Comparison of ENCODE assay signal across 11 cellular contexts in the genomic region with DNA sequence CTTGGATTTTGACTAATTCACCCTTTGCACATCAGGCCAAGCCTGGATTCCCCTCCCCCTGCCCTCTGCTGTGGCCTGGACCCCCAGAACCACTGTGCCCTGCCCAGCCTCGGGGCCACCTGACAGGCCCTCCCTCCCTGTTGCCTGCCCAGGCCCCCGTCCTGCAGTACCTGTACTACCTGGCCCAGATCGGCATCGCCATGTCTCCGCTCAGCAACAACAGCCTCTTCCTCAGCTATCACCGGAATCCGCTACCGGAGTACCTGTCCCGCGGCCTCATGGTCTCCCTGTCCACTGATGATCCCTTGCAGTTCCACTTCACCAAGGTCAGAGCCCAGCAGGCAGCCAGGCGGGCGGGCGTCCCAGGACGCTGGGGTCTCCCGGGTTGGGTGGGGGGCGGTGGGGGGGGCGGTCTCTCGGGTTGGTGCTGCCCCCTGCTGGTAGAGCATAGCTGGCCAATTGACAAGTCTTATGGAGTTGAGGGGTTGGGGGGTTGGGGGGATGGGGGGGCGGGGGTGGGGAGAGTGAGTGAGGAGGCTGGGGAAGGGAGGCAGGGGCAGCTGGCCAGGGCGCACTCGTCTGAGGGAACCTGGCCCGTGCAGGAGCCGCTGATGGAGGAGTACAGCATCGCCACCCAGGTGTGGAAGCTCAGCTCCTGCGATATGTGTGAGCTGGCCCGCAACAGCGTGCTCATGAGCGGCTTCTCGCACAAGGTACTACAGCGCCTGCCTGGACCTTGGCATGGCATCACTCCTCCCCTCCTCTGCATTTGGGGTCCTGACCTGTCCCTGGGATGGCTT. TPM values are rescaled to one million over a fixed set of nuclear protein-coding genes. Genes with fewer than 3 reads are reported as not detected.
DNase-seq lines count a peak whose midpoint lies in the region; ATAC-seq, FAIRE-seq and TF ChIP-seq lines count a peak whose summit lies in the region.
"Had no signal": no experiment of that assay in that cellular context is flagged by ENCODE, and none has a peak within 500 bp of the region (broad histone marks: within the 10 kb centered on the region; RNA-seq: fewer than 3 reads in every experiment).

No MANE protein-coding gene starts in this region.

- H3K27ac Mint-ChIP-seq in activated T-cell treated with anti-CD3 and anti-CD28 coated beads, Interleukin-2, amount 50 U/mL, for 72 hours: no peak overlapping the region
- H3K27ac Mint-ChIP-seq: T-helper 1 cell treated with Interleukin-12 subunit alpha and Interleukin-12 subunit beta and Interleukin-4 antibody, amounts not matched to agents 30 μg/mL and 1 μg/mL, for 36 hours had no signal

- peaks cover 2 to 9% of the 10 kb centered on the region in 2 donors for H3K36me3 Mint-ChIP-seq in activated T-cell treated with anti-CD3 and anti-CD28 coated beads, Interleukin-2, amount 50 U/mL, for 72 hours (ENCODE audit: insufficient read depth in 2 of 2)

- H3K27ac ChIP-seq in A549 (no peak overlapping the region), left lung (no peak overlapping the region)

- ATAC-seq in A549 (peak in 1 of 2 experiments; percentile 10; a peak in 2 of 6 replicates), left lung (no peak), HG03469 (IDR thresholded peaks at IDR 0.05; ENCODE audit: unreplicated experiment) (no peak)
- ATAC-seq in activated T-cell treated with anti-CD3 and anti-CD28 coated beads, Interleukin-2, amount 50 U/mL, for 72 hours (replicated peaks in 1 of 2): no peak

- no peak for TF ChIP-seq POLR2A in A549 (IDR thresholded peaks at IDR 0.05; ENCODE audit: low read length)

- no peak for FAIRE-seq in A549 (lab: Jason Lieb, UNC)

- H3K9me3 Mint-ChIP-seq in activated T-cell treated with anti-CD3 and anti-CD28 coated beads, Interleukin-2, amount 50 U/mL, for 72 hours: no peaks in the 10 kb centered on the region
- H3K9me3 Mint-ChIP-seq: T-helper 1 cell treated with Interleukin-12 subunit alpha and Interleukin-12 subunit beta and Interleukin-4 antibody, amounts not matched to agents 30 μg/mL and 1 μg/mL, for 36 hours had no signal

- H3K4me1 Mint-ChIP-seq in activated T-cell treated with anti-CD3 and anti-CD28 coated beads, Interleukin-2, amount 50 U/mL, for 72 hours (ENCODE audit: low read depth): peaks cover 13% of the 10 kb centered on the region

- H3K4me1 ChIP-seq in A549 (peaks cover 16% of the 10 kb centered on the region), left lung (peaks cover 0 to 3% of the 10 kb centered on the region in 2 donors)

- H3K9me3 ChIP-seq in A549 (no peaks in the 10 kb centered on the region), left lung (no peaks in the 10 kb centered on the region)

- H3K27me3 Mint-ChIP-seq in activated T-cell treated with anti-CD3 and anti-CD28 coated beads, Interleukin-2, amount 50 U/mL, for 72 hours (ENCODE audit: low read depth): no peaks in the 10 kb centered on the region

- intact Hi-C loops in left lung (cut with DNase I): no loop called here

- H3K4me3 ChIP-seq in A549: no peak overlapping the region
- no peak overlapping the region for H3K4me3 ChIP-seq in H7 (ENCODE audit: insufficient read depth, low read depth, low read length)
- no peak overlapping the region for H3K4me3 ChIP-seq in left lung

- H3K4me3 Mint-ChIP-seq in activated T-cell treated with anti-CD3 and anti-CD28 coated beads, Interleukin-2, amount 50 U/mL, for 72 hours: no peak overlapping the region
- H3K4me3 Mint-ChIP-seq: T-helper 1 cell treated with Interleukin-12 subunit alpha and Interleukin-12 subunit beta and Interleukin-4 antibody, amounts not matched to agents 30 μg/mL and 1 μg/mL, for 36 hours had no signal

- POLR2A ChIA-PET in A549 (lab: Yijun Ruan, JAX): interaction anchor here (3.5 kb wide), 1 partner anchor 82 kb away, joined by 11 read pairs; a partner anchor contains a TSS

- peak; percentile 31; the same call in 1 of the 3 replicates for TF ChIP-seq CTCF in A549 (IDR thresholded peaks at IDR 0.05)
- peak; percentile 22 to 29 for TF ChIP-seq CTCF in left lung (IDR thresholded peaks at IDR 0.05)

- H3K27me3 ChIP-seq in H7 (ENCODE audit: control insufficient read depth, insufficient read depth, low read length): no peaks in the 10 kb centered on the region
- no peaks in the 10 kb centered on the region for H3K27me3 ChIP-seq in left lung

- no peak for TF ChIP-seq EP300 in A549 (IDR thresholded peaks at IDR 0.05)

- TF ChIP-seq RAD21 in A549 (conservative IDR thresholded peaks at IDR 0.05 in 1 of 2, IDR thresholded peaks at IDR 0.05 in 1 of 2): no peak; a peak in 2 of 5 replicates

- no peak overlapping the region for H3K4me2 ChIP-seq in A549

- CTCF ChIA-PET in A549 (lab: Yijun Ruan, JAX): interaction anchor here (1.0 to 21.4 kb wide), 10 partner anchors 11 to 351 kb away, joined by 3 to 295 read pairs (median 8); no protein-coding TSS in a partner anchor

- peaks cover 14% of the 10 kb centered on the region for H3K36me3 ChIP-seq in H7 (replicated peaks; ENCODE audit: control insufficient read depth, insufficient read depth, low read length)
- peaks cover 0 to 74% of the 10 kb centered on the region in 2 donors for H3K36me3 ChIP-seq in left lung

- DNase-seq in A549 (ENCODE audit: low read depth in 1 of 2, low spot score in 1 of 2) (no peak), H7 (peak; percentile 96), left lung (peak in 1 of 2 donors; percentile 64), DMS53 treated with DMSO at 0.1 percent for 48 hours (lab: John Stamatoyannopoulos, UW; ENCODE audit: unreplicated experiment) (no peak), kidney tubule cell (ENCODE audit: low spot score) (no peak), NAMALWA (ENCODE audit: low spot score) (no peak)
- DNase-seq in activated T-cell treated with anti-CD3 and anti-CD28 coated beads, Interleukin-2, amount 50 U/mL, for 72 hours: peak; percentile 34 to 48
- DNase-seq: central memory CD4-positive, alpha-beta T cell; midbrain had no signal

- 89% methylated on average over 22 of the region's 30 CpGs for WGBS in A549 (ENCODE audit: missing lambda C conversion rate)

TF ChIP-seq in A549, 52 proteins besides CTCF, POLR2A, EP300 and RAD21 (continues in another document):
- no peak for TF ChIP-seq EHMT2 (IDR thresholded peaks at IDR 0.05; ENCODE audit: low read depth)
- no peak for TF ChIP-seq HDAC2 (IDR thresholded peaks at IDR 0.05)
- TF ChIP-seq, protein P1, sequence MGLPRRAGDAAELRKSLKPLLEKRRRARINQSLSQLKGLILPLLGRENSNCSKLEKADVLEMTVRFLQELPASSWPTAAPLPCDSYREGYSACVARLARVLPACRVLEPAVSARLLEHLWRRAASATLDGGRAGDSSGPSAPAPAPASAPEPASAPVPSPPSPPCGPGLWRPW (IDR thresholded peaks at IDR 0.05): no peak
- no peak for TF ChIP-seq CHD2 (IDR thresholded peaks at IDR 0.05; ENCODE audit: low read length, partially characterized antibody)
- TF ChIP-seq HOXB5 (CRISPR knock-in tag; IDR thresholded peaks at IDR 0.05): no peak

RNA-seq across cellular contexts. Expression of a gene that starts 10.6 kb away (rescaled TPM):
- polyA plus RNA-seq in A549 (2011; rRNA removed): 19.3 and 31.5 TPM in 2 replicates
- 29.0 and 34.3 TPM in 2 replicates for polyA plus RNA-seq in A549 (2012; cell fraction: cytosol; rRNA removed)
- polyA plus RNA-seq in A549 (2012; cell fraction: nucleus; rRNA removed): 203 and 228 TPM in 2 replicates
- 39.4 to 51.7 TPM (median 47.2 TPM) in 3 replicates for polyA plus RNA-seq in A549 (2017; fragmentation: RNase III; extraction: RNeasy Plus Mini Kit Qiagen cat#74134 plus additional on column Dnase treatment)
- 44.2 and 55.3 TPM in 2 replicates for polyA minus RNA-seq in A549 (2011; rRNA and poly(A)+ RNA removed)
- total RNA-seq in H7 (2014; rRNA removed; shearing (Covaris generic)): 78.0 and 83.7 TPM in 2 replicates
- total RNA-seq in activated T-cell treated with anti-CD3 and anti-CD28 coated beads, Interleukin-2, amount 50 U/mL, for 72 hours: 10 to 100 TPM; 64.0 to 79.2 TPM
- total RNA-seq in left lung: 10 to 100 TPM; 49.5 to 86.9 TPM

RNA-seq across cellular contexts. Expression of a gene that starts 10.9 kb away (rescaled TPM):
- polyA plus RNA-seq in A549 (2011; rRNA removed) (0.16 and 0.20 TPM in 2 replicates), A549 (2017; fragmentation: RNase III; extraction: RNeasy Plus Mini Kit Qiagen cat#74134 plus additional on column Dnase treatment) (0.25 TPM in 1 of 3 replicates, not detected in the others)
- polyA plus RNA-seq in A549 (2012; cell fraction: cytosol; rRNA removed): 0.09 and 0.13 TPM in 2 replicates
- not detected in 2 replicates for polyA plus RNA-seq in A549 (2012; cell fraction: nucleus; rRNA removed)
- polyA minus RNA-seq in A549 (2011; rRNA and poly(A)+ RNA removed): 0.29 and 0.74 TPM in 2 replicates
- total RNA-seq in H7 (2014; rRNA removed; shearing (Covaris generic)): not detected in 2 replicates
- total RNA-seq in activated T-cell treated with anti-CD3 and anti-CD28 coated beads, Interleukin-2, amount 50 U/mL, for 72 hours: under 1 TPM; 0.17 to 0.23 TPM
- not detected for total RNA-seq in left lung

RNA-seq across cellular contexts. Expression of a gene that starts 25.6 kb away (rescaled TPM):
- polyA plus RNA-seq in A549 (2011; rRNA removed): 17.2 and 21.7 TPM in 2 replicates
- 15.3 and 15.8 TPM in 2 replicates for polyA plus RNA-seq in A549 (2012; cell fraction: cytosol; rRNA removed)
- 16.9 and 17.9 TPM in 2 replicates for polyA plus RNA-seq in A549 (2012; cell fraction: nucleus; rRNA removed)
- 13.0 to 14.3 TPM (median 13.6 TPM) in 3 replicates for polyA plus RNA-seq in A549 (2017; fragmentation: RNase III; extraction: RNeasy Plus Mini Kit Qiagen cat#74134 plus additional on column Dnase treatment)
- polyA minus RNA-seq in A549 (2011; rRNA and poly(A)+ RNA removed): 10.2 and 16.7 TPM in 2 replicates
- 31.2 and 43.2 TPM in 2 replicates for total RNA-seq in H7 (2014; rRNA removed; shearing (Covaris generic))
- 10 to 100 TPM; 23.5 to 31.1 TPM for total RNA-seq in activated T-cell treated with anti-CD3 and anti-CD28 coated beads, Interleukin-2, amount 50 U/mL, for 72 hours
- 10 to 100 TPM; 20.2 to 22.2 TPM for total RNA-seq in left lung

RNA-seq across cellular contexts. Expression of a gene that starts 37.6 kb away (rescaled TPM):
- polyA plus RNA-seq in A549 (2011; rRNA removed) (4.8 and 6.0 TPM in 2 replicates), A549 (2017; fragmentation: RNase III; extraction: RNeasy Plus Mini Kit Qiagen cat#74134 plus additional on column Dnase treatment) (5.3 to 7.2 TPM (median 6.5 TPM) in 3 replicates)
- 5.0 and 6.5 TPM in 2 replicates for polyA plus RNA-seq in A549 (2012; cell fraction: cytosol; rRNA removed)
- polyA plus RNA-seq in A549 (2012; cell fraction: nucleus; rRNA removed): 20.1 and 25.5 TPM in 2 replicates
- polyA minus RNA-seq in A549 (2011; rRNA and poly(A)+ RNA removed): 3.4 and 4.5 TPM in 2 replicates
- total RNA-seq in H7 (2014; rRNA removed; shearing (Covaris generic)): 10.8 and 17.7 TPM in 2 replicates
- 10 to 100 TPM; 40.2 to 41.9 TPM for total RNA-seq in activated T-cell treated with anti-CD3 and anti-CD28 coated beads, Interleukin-2, amount 50 U/mL, for 72 hours
- total RNA-seq in left lung: 10 to 100 TPM; 25.4 to 28.3 TPM

RNA-seq across cellular contexts. Expression of a gene that starts 57.3 kb away (rescaled TPM):
- polyA plus RNA-seq in A549 (2011; rRNA removed) (0.22 TPM in 1 of 2 replicates, not detected in the other), A549 (2017; fragmentation: RNase III; extraction: RNeasy Plus Mini Kit Qiagen cat#74134 plus additional on column Dnase treatment) (not detected in 3 replicates)
- polyA plus RNA-seq in A549 (2012; cell fraction: cytosol; rRNA removed): not detected in 2 replicates
- not detected in 2 replicates for polyA plus RNA-seq in A549 (2012; cell fraction: nucleus; rRNA removed)
- polyA minus RNA-seq in A549 (2011; rRNA and poly(A)+ RNA removed): 0.49 TPM in 1 of 2 replicates, not detected in the other
- total RNA-seq in H7 (2014; rRNA removed; shearing (Covaris generic)): not detected in 2 replicates
- total RNA-seq in activated T-cell treated with anti-CD3 and anti-CD28 coated beads, Interleukin-2, amount 50 U/mL, for 72 hours: 10 to 100 TPM; 37.2 to 60.6 TPM
- 10 to 100 TPM in 1 of 2 donors, not detected in 1; 24.9 TPM for total RNA-seq in left lung

Comparison
In these comparisons a context has a peak if more than half of its experiments do, and no peak if none do; other contexts are left out.
1. DNase-seq: peak in H7 (single experiment) and activated T-cell treated with anti-CD3 and anti-CD28 coated beads, Interleukin-2, amount 50 U/mL, for 72 hours (2 of 2); none in A549 (0 of 2), DMS53 treated with DMSO at 0.1 percent for 48 hours (single experiment), kidney tubule cell (single experiment) and NAMALWA (single experiment).